ENCODE assay signal across 9 cellular contexts in genomic region chr6:41732601-41733348, GRCh38. TPM values are rescaled to one million over a fixed set of nuclear protein-coding genes. Genes with fewer than 3 reads are reported as not detected.
A peak's percentile ranks its signal among the peaks of the same experiment; 100 is the strongest.
DNase-seq lines count a peak whose midpoint lies in the region; ATAC-seq, FAIRE-seq and TF ChIP-seq lines count a peak whose summit lies in the region.
"Had no signal": no experiment of that assay in that cellular context is flagged by ENCODE, and none has a peak within 500 bp of the region (broad histone marks: within the 10 kb centered on the region; RNA-seq: fewer than 3 reads in every experiment).

No MANE protein-coding gene starts in this region.

- no peak for FAIRE-seq in K562 (lab: Jason Lieb, UNC)
- FAIRE-seq: colon had no signal

- no peak overlapping the region for H2AFZ ChIP-seq in K562 (ENCODE audit: low read depth, low read length)

- H3K79me2 ChIP-seq in K562 (ENCODE audit: control insufficient read depth, insufficient read depth, low read length), result no peaks in the 10 kb centered on the region

- no TSS peak for BruUV-seq in K562 (replicated peaks; lab: Mats Ljungman, UMichigan)

- H4K20me1 ChIP-seq in K562 (replicated peaks; ENCODE audit: control insufficient read depth, insufficient read depth, low read length), result peaks cover 4% of the 10 kb centered on the region

- H3K9me1 ChIP-seq in K562 (ENCODE audit: control insufficient read depth, insufficient read depth, low read length), result no peaks in the 10 kb centered on the region

- DNase-seq in T follicular helper cell (ENCODE audit: low read depth), result peak; percentile 40
- no peak for DNase-seq in K562 (ENCODE audit: extremely low read depth in 1 of 4, low spot score in 3 of 4)
- peak in 2 of 3 donors; percentile 48 to 62 for DNase-seq in mucosa of descending colon
- peak; percentile 41 for DNase-seq in stomach
- no peak for DNase-seq in ecto neural progenitor cell (ENCODE audit: low spot score)
- no peak for DNase-seq in SHP77 (lab: John Stamatoyannopoulos, UW)

- peaks cover 0 to 24% of the 10 kb centered on the region in 2 experiments; a peak in 2 of 5 replicates for H3K27me3 ChIP-seq in K562 (ENCODE audit: control insufficient read depth in 2 of 2, insufficient read depth in 2 of 2, low read length in 2 of 2)
- H3K27me3 ChIP-seq in stomach, result no peaks in the 10 kb centered on the region

- H3K36me3 ChIP-seq in K562 (ENCODE audit: control insufficient read depth, insufficient read depth, low read length) (no peaks in the 10 kb centered on the region), mucosa of descending colon (ENCODE audit: low read depth) (no peaks in the 10 kb centered on the region), stomach (no peaks in the 10 kb centered on the region)

- no peak overlapping the region for H3K9ac ChIP-seq in K562 (ENCODE audit: insufficient read depth in 1 of 2, low read depth in 2 of 2, low read length in 2 of 2)

- CTCF ChIA-PET in K562 (lab: Yijun Ruan, JAX; ENCODE audit: low intra/inter-chr PET ratio), result no interaction called here

- no peak for TF ChIP-seq EP300 in K562 (IDR thresholded peaks at IDR 0.05; ENCODE audit: low read length)
- TF ChIP-seq EP300 in stomach (IDR thresholded peaks at IDR 0.05), result no peak

- 37% methylated on average over 8 of the region's 8 CpGs for WGBS in K562 (ENCODE audit: insufficient coverage, low coverage, missing lambda C conversion rate)
- WGBS in stomach, 5 donors, result 42 to 72% (median 56%) methylated on average over 8 of the region's 8 CpGs

- TF ChIP-seq CTCF in K562 (IDR thresholded peaks at IDR 0.05 in 2 of 3, conservative IDR thresholded peaks at IDR 0.05 in 1 of 3; ENCODE audit: insufficient read depth in 2 of 3, low read depth in 1 of 3, low read length in 3 of 3) (no peak), mucosa of descending colon (IDR thresholded peaks at IDR 0.05) (no peak), stomach (IDR thresholded peaks at IDR 0.05) (no peak)

- ATAC-seq in GM18511 (IDR thresholded peaks at IDR 0.05; ENCODE audit: unreplicated experiment) (peak; percentile 30), HG02840 (IDR thresholded peaks at IDR 0.05; ENCODE audit: low FRiP score, unreplicated experiment) (peak; percentile 32), K562 (no peak), mucosa of descending colon (no peak)

- TF ChIP-seq RAD21 in K562 (CRISPR knock-in tag; conservative IDR thresholded peaks at IDR 0.05 in 1 of 2, IDR thresholded peaks at IDR 0.05 in 1 of 2), result no peak

- in situ Hi-C loops in K562 (cut with MboI), result no loop called here

- H3K4me1 ChIP-seq in K562 (replicated peaks in 1 of 2; ENCODE audit: control insufficient read depth in 2 of 2, insufficient read depth in 2 of 2, low read length in 2 of 2), result peaks cover 5 to 34% of the 10 kb centered on the region in 2 experiments
- peaks cover 46% of the 10 kb centered on the region for H3K4me1 ChIP-seq in mucosa of descending colon (ENCODE audit: low read depth)
- peaks cover 33 to 73% (median 71%) of the 10 kb centered on the region in 4 donors for H3K4me1 ChIP-seq in stomach

- H3K4me2 ChIP-seq in K562 (ENCODE audit: insufficient read depth, low read length), result no peak overlapping the region

- H3K4me3 ChIP-seq in K562, result no peak overlapping the region
- no peak overlapping the region for H3K4me3 ChIP-seq in mucosa of descending colon
- H3K4me3 ChIP-seq in stomach, result peak overlapping the region; percentile 55 to 88 (median 82)

- H3K27ac ChIP-seq in K562 (ENCODE audit: extremely low read depth, low read depth, low read length) (no peak overlapping the region), stomach (peak overlapping the region; percentile 89 to 98 (median 94))

- H3K9me3 ChIP-seq in K562 (replicated peaks; ENCODE audit: control insufficient read depth, insufficient read depth, low read depth, low read length) (no peaks in the 10 kb centered on the region), mucosa of descending colon (no peaks in the 10 kb centered on the region), stomach (no peaks in the 10 kb centered on the region)

- intact Hi-C loops in K562 (cut with micrococcal nuclease), result no loop called here
- intact Hi-C loops in mucosa of descending colon (cut with DNase I, micrococcal nuclease), result no loop called here
- intact Hi-C loops in stomach (cut with DNase I; ENCODE audit: low total_unique reads), result no loop called here

- POLR2A ChIA-PET in K562 (lab: Yijun Ruan, JAX), result interaction anchor here (0.6 to 2.2 kb wide), 6 partner anchors 9 to 34 kb away, joined by 3 to 11 read pairs (median 4); no protein-coding TSS in a partner anchor

- TF ChIP-seq POLR2A in K562 (conservative IDR thresholded peaks at IDR 0.05) (no peak), stomach (IDR thresholded peaks at IDR 0.05) (no peak)

RNA-seq across cellular contexts. Expression of gene TFEB, which starts 2.6 kb away (rescaled TPM):
- total RNA-seq in K562 (2011; cell fraction: chromatin; rRNA removed; ENCODE audit: low replicate concordance), result 2.1 and 8.5 TPM in 2 replicates
- total RNA-seq in K562 (2011; cell fraction: nucleolus; rRNA removed), result 4.5 and 5.3 TPM in 2 replicates
- total RNA-seq in K562 (2011; cell fraction: nucleoplasm; rRNA removed), result 3.0 and 3.6 TPM in 2 replicates
- 3.8 and 4.4 TPM in 2 replicates for total RNA-seq in K562 (2014; rRNA removed)
- 0.64 and 0.84 TPM in 2 replicates for total RNA-seq in K562 (2014; rRNA removed; fragmentation: Illumina TruSeq; extraction: Trizol)
- 1.1 TPM in 2 replicates for total RNA-seq in K562 (2015; rRNA removed; fragmentation: Illumina TruSeq; extraction: Trizol)
- 3.6 and 4.7 TPM in 2 replicates for total RNA-seq in K562 (2021)
- polyA plus RNA-seq in K562 (2011; rRNA removed), result 2.0 and 4.4 TPM in 2 replicates
- polyA plus RNA-seq in K562 (2011; cell fraction: cytosol; rRNA removed), result 3.6 and 5.6 TPM in 2 replicates
- 2.6 and 4.3 TPM in 2 replicates for polyA plus RNA-seq in K562 (2011; cell fraction: nucleus; rRNA removed)
- polyA plus RNA-seq in K562 (2012), result 1.7 and 3.4 TPM in 2 replicates
- polyA plus RNA-seq in K562 (2014; fragmentation: Illumina TruSeq; extraction: Trizol), result 2.0 TPM in 2 replicates
- polyA plus RNA-seq in K562 (2014; fragmentation: Nextera tagmentation; extraction: Ambion mirVana), result under 1 TPM; 0.04 to 0.07 TPM
- polyA plus RNA-seq in K562 (2014; rRNA removed), result 1.8 and 2.4 TPM in 2 replicates
- polyA minus RNA-seq in K562 (2011; rRNA and poly(A)+ RNA removed), result 1.3 and 2.2 TPM in 2 replicates
- polyA minus RNA-seq in K562 (2011; cell fraction: cytosol; rRNA and poly(A)+ RNA removed), result 2.2 and 3.1 TPM in 2 replicates
- polyA minus RNA-seq in K562 (2011; cell fraction: nucleus; rRNA and poly(A)+ RNA removed), result 2.3 and 2.7 TPM in 2 replicates
- 10 to 100 TPM; 35.2 to 44.5 (median 40.2) TPM for total RNA-seq in mucosa of descending colon
- total RNA-seq in stomach, result 100 to 1,000 TPM in 1 of 5 donors, 10 to 100 TPM in 2, 1 to 10 TPM in 2; 6.4 to 130 (median 12.9) TPM
- polyA plus RNA-seq in stomach, result 10 to 100 TPM; 12.1 to 19.5 (median 14.0) TPM

RNA-seq across cellular contexts. Expression of gene PGC, which starts 14.4 kb away (rescaled TPM):
- not detected in 2 replicates for total RNA-seq in K562 (2011; cell fraction: chromatin; rRNA removed; ENCODE audit: low replicate concordance)
- not detected in 2 replicates for total RNA-seq in K562 (2011; cell fraction: nucleolus; rRNA removed)
- not detected in 2 replicates for total RNA-seq in K562 (2011; cell fraction: nucleoplasm; rRNA removed)
- total RNA-seq in K562 (2014; rRNA removed), result not detected in 2 replicates
- not detected in 2 replicates for total RNA-seq in K562 (2014; rRNA removed; fragmentation: Illumina TruSeq; extraction: Trizol)
- not detected in 2 replicates for total RNA-seq in K562 (2015; rRNA removed; fragmentation: Illumina TruSeq; extraction: Trizol)
- 0.40 and 0.81 TPM in 2 replicates for total RNA-seq in K562 (2021)
- not detected in 2 replicates for polyA plus RNA-seq in K562 (2011; rRNA removed)
- polyA plus RNA-seq in K562 (2011; cell fraction: cytosol; rRNA removed), result 0.03 TPM in 1 of 2 replicates, not detected in the other
- polyA plus RNA-seq in K562 (2011; cell fraction: nucleus; rRNA removed), result not detected in 2 replicates
- not detected in 2 replicates for polyA plus RNA-seq in K562 (2012)
- not detected in 2 replicates for polyA plus RNA-seq in K562 (2014; fragmentation: Illumina TruSeq; extraction: Trizol)
- polyA plus RNA-seq in K562 (2014; fragmentation: Nextera tagmentation; extraction: Ambion mirVana), result under 1 TPM in 1 of 2 experiments, not detected in 1; 0.17 TPM
- polyA plus RNA-seq in K562 (2014; rRNA removed), result not detected in 2 replicates
- not detected in 2 replicates for polyA minus RNA-seq in K562 (2011; rRNA and poly(A)+ RNA removed)
- 2.1 TPM in 1 of 2 replicates, not detected in the other for polyA minus RNA-seq in K562 (2011; cell fraction: cytosol; rRNA and poly(A)+ RNA removed)
- not detected in 2 replicates for polyA minus RNA-seq in K562 (2011; cell fraction: nucleus; rRNA and poly(A)+ RNA removed)
- total RNA-seq in mucosa of descending colon, result not detected
- total RNA-seq in stomach, result over 10,000 TPM in 1 of 5 donors, 1,000 to 10,000 TPM in 3, 100 to 1,000 TPM in 1; 101 to 32,926 (median 1,172) TPM
- over 10,000 TPM in 2 of 3 donors, 1,000 to 10,000 TPM in 1; 8,432 to 48,206 (median 26,682) TPM for polyA plus RNA-seq in stomach

RNA-seq across cellular contexts. Expression of gene FRS3, which starts 46.9 kb away (rescaled TPM):
- total RNA-seq in K562 (2011; cell fraction: chromatin; rRNA removed; ENCODE audit: low replicate concordance), result 3.2 and 6.0 TPM in 2 replicates
- 4.7 and 5.5 TPM in 2 replicates for total RNA-seq in K562 (2011; cell fraction: nucleolus; rRNA removed)
- total RNA-seq in K562 (2011; cell fraction: nucleoplasm; rRNA removed), result 3.2 and 3.7 TPM in 2 replicates
- total RNA-seq in K562 (2014; rRNA removed) (1.7 and 3.1 TPM in 2 replicates), K562 (2014; rRNA removed; fragmentation: Illumina TruSeq; extraction: Trizol) (0.45 and 1.0 TPM in 2 replicates), K562 (2015; rRNA removed; fragmentation: Illumina TruSeq; extraction: Trizol) (1.1 and 1.8 TPM in 2 replicates), K562 (2021) (3.1 and 3.3 TPM in 2 replicates), mucosa of descending colon (1 to 10 TPM; 3.6 to 7.9 (median 4.6) TPM), stomach (10 to 100 TPM in 1 of 5 donors, 1 to 10 TPM in 3, under 1 TPM in 1; 0.29 to 22.2 (median 3.1) TPM)
- polyA plus RNA-seq in K562 (2011; rRNA removed) (3.0 and 4.2 TPM in 2 replicates), K562 (2014; fragmentation: Illumina TruSeq; extraction: Trizol) (1.6 and 3.0 TPM in 2 replicates), K562 (2014; fragmentation: Nextera tagmentation; extraction: Ambion mirVana) (under 1 TPM; 0.03 to 0.06 TPM), K562 (2014; rRNA removed) (3.4 and 3.7 TPM in 2 replicates), stomach (1 to 10 TPM; 2.9 to 4.4 (median 4.1) TPM)
- 4.3 and 6.5 TPM in 2 replicates for polyA plus RNA-seq in K562 (2011; cell fraction: cytosol; rRNA removed)
- 8.1 and 10.8 TPM in 2 replicates for polyA plus RNA-seq in K562 (2011; cell fraction: nucleus; rRNA removed)
- polyA plus RNA-seq in K562 (2012), result 1.5 and 4.5 TPM in 2 replicates
- polyA minus RNA-seq in K562 (2011; rRNA and poly(A)+ RNA removed), result 0.84 and 0.95 TPM in 2 replicates
- polyA minus RNA-seq in K562 (2011; cell fraction: cytosol; rRNA and poly(A)+ RNA removed), result 0.82 and 1.0 TPM in 2 replicates
- polyA minus RNA-seq in K562 (2011; cell fraction: nucleus; rRNA and poly(A)+ RNA removed), result 1.6 and 1.8 TPM in 2 replicates

RNA-seq across cellular contexts. Expression of gene PRICKLE4, which starts 47.8 kb away (rescaled TPM):
- total RNA-seq in K562 (2011; cell fraction: chromatin; rRNA removed; ENCODE audit: low replicate concordance), result 6.0 and 13.5 TPM in 2 replicates
- 5.4 and 6.8 TPM in 2 replicates for total RNA-seq in K562 (2011; cell fraction: nucleolus; rRNA removed)
- total RNA-seq in K562 (2011; cell fraction: nucleoplasm; rRNA removed), result 4.6 and 6.0 TPM in 2 replicates
- total RNA-seq in K562 (2014; rRNA removed) (1.3 TPM in 1 of 2 replicates, not detected in the other), K562 (2014; rRNA removed; fragmentation: Illumina TruSeq; extraction: Trizol) (not detected in 2 replicates), K562 (2015; rRNA removed; fragmentation: Illumina TruSeq; extraction: Trizol) (not detected in 2 replicates), K562 (2021) (0.20 and 0.87 TPM in 2 replicates), mucosa of descending colon (1 to 10 TPM; 2.7 to 6.7 (median 6.1) TPM), stomach (10 to 100 TPM in 3 of 5 donors, 1 to 10 TPM in 2; 4.4 to 77.0 (median 27.8) TPM)
- polyA plus RNA-seq in K562 (2011; rRNA removed) (0.32 and 0.54 TPM in 2 replicates), K562 (2014; fragmentation: Illumina TruSeq; extraction: Trizol) (not detected in 2 replicates), K562 (2014; fragmentation: Nextera tagmentation; extraction: Ambion mirVana) (not detected), K562 (2014; rRNA removed) (0.27 and 1.7 TPM in 2 replicates), stomach (1 to 10 TPM in 2 of 3 donors, not detected in 1; 1.9 to 4.8 TPM)
- 0.07 and 0.19 TPM in 2 replicates for polyA plus RNA-seq in K562 (2011; cell fraction: cytosol; rRNA removed)
- polyA plus RNA-seq in K562 (2011; cell fraction: nucleus; rRNA removed), result 12.6 and 13.9 TPM in 2 replicates
- 1.9 and 2.0 TPM in 2 replicates for polyA plus RNA-seq in K562 (2012)
- 0.56 TPM in 1 of 2 replicates, not detected in the other for polyA minus RNA-seq in K562 (2011; rRNA and poly(A)+ RNA removed)
- polyA minus RNA-seq in K562 (2011; cell fraction: cytosol; rRNA and poly(A)+ RNA removed), result not detected in 2 replicates
- polyA minus RNA-seq in K562 (2011; cell fraction: nucleus; rRNA and poly(A)+ RNA removed), result 3.9 and 7.4 TPM in 2 replicates

RNA-seq across cellular contexts. Expression of gene TOMM6, which starts 54.7 kb away (rescaled TPM):
- 49.6 and 52.2 TPM in 2 replicates for total RNA-seq in K562 (2011; cell fraction: chromatin; rRNA removed; ENCODE audit: low replicate concordance)
- 78.5 and 85.9 TPM in 2 replicates for total RNA-seq in K562 (2011; cell fraction: nucleolus; rRNA removed)
- total RNA-seq in K562 (2011; cell fraction: nucleoplasm; rRNA removed), result 108 and 156 TPM in 2 replicates
- total RNA-seq in K562 (2014; rRNA removed), result 377 and 380 TPM in 2 replicates
- total RNA-seq in K562 (2014; rRNA removed; fragmentation: Illumina TruSeq; extraction: Trizol), result 754 and 831 TPM in 2 replicates
- 736 and 780 TPM in 2 replicates for total RNA-seq in K562 (2015; rRNA removed; fragmentation: Illumina TruSeq; extraction: Trizol)
- 677 and 726 TPM in 2 replicates for total RNA-seq in K562 (2021)
- polyA plus RNA-seq in K562 (2011; rRNA removed), result 955 and 1,065 TPM in 2 replicates
- 1,189 and 1,772 TPM in 2 replicates for polyA plus RNA-seq in K562 (2011; cell fraction: cytosol; rRNA removed)
- 229 and 402 TPM in 2 replicates for polyA plus RNA-seq in K562 (2011; cell fraction: nucleus; rRNA removed)
- polyA plus RNA-seq in K562 (2012), result 464 and 1,133 TPM in 2 replicates
- 1,747 and 2,097 TPM in 2 replicates for polyA plus RNA-seq in K562 (2014; fragmentation: Illumina TruSeq; extraction: Trizol)
- 1,000 to 10,000 TPM; 1,746 to 1,760 TPM for polyA plus RNA-seq in K562 (2014; fragmentation: Nextera tagmentation; extraction: Ambion mirVana)
- polyA plus RNA-seq in K562 (2014; rRNA removed), result 1,029 and 1,276 TPM in 2 replicates
- 270 and 271 TPM in 2 replicates for polyA minus RNA-seq in K562 (2011; rRNA and poly(A)+ RNA removed)
- polyA minus RNA-seq in K562 (2011; cell fraction: cytosol; rRNA and poly(A)+ RNA removed), result 123 and 140 TPM in 2 replicates
- 28.3 and 62.3 TPM in 2 replicates for polyA minus RNA-seq in K562 (2011; cell fraction: nucleus; rRNA and poly(A)+ RNA removed)
- 100 to 1,000 TPM in 1 of 3 donors, 10 to 100 TPM in 2; 96.9 to 116 (median 96.9) TPM for total RNA-seq in mucosa of descending colon
- 100 to 1,000 TPM in 2 of 5 donors, 10 to 100 TPM in 3; 11.9 to 159 (median 68.7) TPM for total RNA-seq in stomach
- 100 to 1,000 TPM; 308 to 343 (median 323) TPM for polyA plus RNA-seq in stomach

Comparison
In these comparisons a context has a peak if more than half of its experiments do, and no peak if none do; other contexts are left out.
1. ATAC-seq: peak in GM18511 (single experiment) and HG02840 (single experiment); none in K562 (single experiment) and mucosa of descending colon (single experiment).
2. DNase-seq: peak in T follicular helper cell (single experiment), mucosa of descending colon (2 of 3) and stomach (single experiment); none in K562 (0 of 4), ecto neural progenitor cell (single experiment) and SHP77 (0 of 2).
3. H3K4me3 ChIP-seq: peak in stomach (4 of 4); none in K562 (single experiment) and mucosa of descending colon (single experiment).
4. RNA of gene PGC, which starts 14.4 kb away (total RNA-seq): 101 to 32,926 TPM in stomach; not detected in mucosa of descending colon and 0.40 to 0.81 TPM in K562; every median in the first group is over 10 times any median in the second.